8 cellular contexts compared by ENCODE assay signal in genomic region chr18:10851824-10852225, GRCh38.
DNase-seq lines count a peak whose midpoint lies in the region; ATAC-seq and TF ChIP-seq lines count a peak whose summit lies in the region.

No MANE protein-coding gene starts in this region.

- H3K4me1 Mint-ChIP-seq in neural crest cell = peaks cover 20% of the 10 kb centered on the region

- peaks cover 77% of the 10 kb centered on the region for H3K27me3 ChIP-seq in PC-3 (ENCODE audit: low read length)

- peak; percentile 63 for ATAC-seq in PC-3
- no peak for ATAC-seq in GM18858 (IDR thresholded peaks at IDR 0.05; ENCODE audit: unreplicated experiment)

- 1 to 2% methylated on average over 3 of the region's 3 CpGs for WGBS in lower leg skin, 2 donors

- CTCF ChIA-PET in PC-3 (lab: Charles Lee) = interaction anchor here (0.6 to 2.1 kb wide), 3 partner anchors 28 to 303 kb away, joined by 3 to 8 read pairs (median 3); no protein-coding TSS in a partner anchor

- H3K4me3 ChIP-seq in PC-3 (ENCODE audit: low read length) (no peak overlapping the region), lower leg skin (ENCODE audit: low read depth, poor library complexity, severe bottlenecking) (no peak overlapping the region)

- H2AFZ ChIP-seq in PC-3 (ENCODE audit: low read length) = no peak overlapping the region

- no peak overlapping the region for H3K4me3 Mint-ChIP-seq in neural crest cell

- H3K27me3 Mint-ChIP-seq in neural crest cell (ENCODE audit: low read depth) = no peaks in the 10 kb centered on the region

- H3K9me3 Mint-ChIP-seq in neural crest cell = no peaks in the 10 kb centered on the region

- DNase-seq in DMS79 treated with DMSO at 0.1 percent for 48 hours (lab: John Stamatoyannopoulos, UW) (peak; percentile 74), HuH-7 (ENCODE audit: low spot score) (peak; percentile 40), PC-3 (peak; percentile 75), epidermal melanocyte (ENCODE audit: insufficient read length, low spot score) (peak; percentile 39), neural crest cell (ENCODE audit: low read depth, low spot score) (no peak), lower leg skin (ENCODE audit: low spot score in 2 of 2) (no peak), ecto neural progenitor cell (ENCODE audit: low spot score) (no peak)

- no peak overlapping the region for H3K27ac ChIP-seq in PC-3 (ENCODE audit: low read length)

- POLR2A ChIA-PET in PC-3 (lab: Charles Lee; ENCODE audit: unreplicated experiment) = no interaction called here

- H3K36me3 ChIP-seq in PC-3 (ENCODE audit: low read depth, low read length) = no peaks in the 10 kb centered on the region

- H3K4me2 ChIP-seq in PC-3 (ENCODE audit: low read length) = no peak overlapping the region

- no peaks in the 10 kb centered on the region for H4K20me1 ChIP-seq in PC-3 (ENCODE audit: low read length)

- H3K9me3 ChIP-seq in PC-3 (ENCODE audit: low read length) = no peaks in the 10 kb centered on the region

- H3K9ac ChIP-seq in PC-3 (ENCODE audit: low read length) = no peak overlapping the region

- no peak for TF ChIP-seq POLR2A in lower leg skin (IDR thresholded peaks at IDR 0.05)

- no peaks in the 10 kb centered on the region for H3K79me2 ChIP-seq in PC-3 (ENCODE audit: low read length)

- intact Hi-C loops in PC-3 (cut with micrococcal nuclease) (loop anchor here (1.0 to 10.0 kb wide), 6 partner anchors 188 to 877 kb away; no protein-coding TSS in a partner anchor), lower leg skin (cut with DNase I; ENCODE audit: low total_unique reads) (loop anchor here (10.0 kb wide), 2 partner anchors 193 to 703 kb away; no protein-coding TSS in a partner anchor)

- H3F3A ChIP-seq in PC-3 (ENCODE audit: low read length, unreplicated experiment) = no peaks in the 10 kb centered on the region

- no peak overlapping the region for H3K27ac Mint-ChIP-seq in neural crest cell (ENCODE audit: unreplicated experiment)

- H3K4me1 ChIP-seq in PC-3 (ENCODE audit: insufficient read depth, low read length) = no peaks in the 10 kb centered on the region

- peak; percentile 83 for TF ChIP-seq CTCF in PC-3 (conservative IDR thresholded peaks at IDR 0.05; ENCODE audit: low read depth, low read length)
- peak; percentile 89 for TF ChIP-seq CTCF in neural crest cell (conservative IDR thresholded peaks at IDR 0.05)
- TF ChIP-seq CTCF in lower leg skin (IDR thresholded peaks at IDR 0.05) = no peak

- BruUV-seq in PC-3 (replicated peaks; lab: Mats Ljungman, UMichigan) = no TSS peak

- H3K9me2 ChIP-seq in PC-3 (replicated peaks; ENCODE audit: low read length) = no peaks in the 10 kb centered on the region

- H3K36me3 Mint-ChIP-seq in neural crest cell (ENCODE audit: low read depth) = peaks cover 2% of the 10 kb centered on the region

Comparison
In these comparisons a context has a peak if more than half of its experiments do, and no peak if none do; other contexts are left out.
1. DNase-seq: peak in DMS79 treated with DMSO at 0.1 percent for 48 hours (single experiment), HuH-7 (single experiment), PC-3 (single experiment) and epidermal melanocyte (single experiment); none in neural crest cell (single experiment), lower leg skin (0 of 2) and ecto neural progenitor cell (single experiment).
2. CTCF ChIP-seq: peak in PC-3 (single experiment) and neural crest cell (single experiment); none in lower leg skin (0 of 3).